6 cellular contexts compared by ENCODE assay signal in the genomic region with DNA sequence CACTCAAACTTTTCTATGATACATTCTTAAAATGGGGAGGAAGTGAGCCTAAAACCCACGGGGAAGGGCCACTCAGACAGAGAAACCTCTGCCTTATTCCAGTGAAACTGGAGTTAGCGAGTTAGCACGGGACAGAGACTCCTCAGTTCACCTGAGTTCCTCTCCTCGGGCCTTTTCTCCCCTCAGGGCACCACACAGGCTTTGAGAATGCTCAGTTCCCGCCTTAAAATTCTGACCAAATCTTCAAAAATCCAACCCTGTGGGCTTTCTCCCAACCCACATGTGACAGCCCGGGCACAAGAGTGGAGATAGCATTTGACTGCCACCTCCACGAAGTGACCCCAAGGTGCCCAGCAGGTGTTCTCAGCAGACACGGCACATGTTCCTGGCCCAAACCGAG.
"Had no signal": no experiment of that assay in that cellular context is flagged by ENCODE, and none has a peak within 500 bp of the region (broad histone marks: within the 10 kb centered on the region; RNA-seq: fewer than 3 reads in every experiment).

No MANE protein-coding gene starts in this region.

- H3K4me3 ChIP-seq: GM23248, K562 had no signal

- H3K4me3 Mint-ChIP-seq: H9 had no signal

- H3K9me3 Mint-ChIP-seq: H9 had no signal

- H3K9ac ChIP-seq: GM23248 had no signal

- H3K27ac ChIP-seq: GM23248 had no signal

- DNase-seq: GM23248, GOT3, H9, HCEC 1CT, IMR-90 had no signal

- ATAC-seq: K562 had no signal

- H2AFZ ChIP-seq: GM23248 had no signal
